22 cellular contexts compared by ENCODE assay signal in genomic region chr9:124274738-124275137, GRCh38.
"Had no signal": no experiment of that assay in that cellular context is flagged by ENCODE, and none has a peak within 500 bp of the region (broad histone marks: within the 10 kb centered on the region; RNA-seq: fewer than 3 reads in every experiment).

No MANE protein-coding gene starts in this region.

- H3K36me3 Mint-ChIP-seq: natural killer cell had no signal

- DNase-seq: activated CD4-positive, alpha-beta T cell treated with anti-CD3 and anti-CD28 coated beads, Interleukin-2, amount 50 U/mL, for 48 hours; activated naive CD4-positive, alpha-beta T cell treated with Interleukin-2 at 50 U/mL for 16 hours; activated T-cell treated with anti-CD3 and anti-CD28 coated beads for 4 hours; aorta; cerebellar nuclear complex; effector CD8-positive, alpha-beta T cell; foreskin fibroblast; hippocampal formation; left cardiac atrium; natural killer cell; occipital lobe; stimulated activated CD4-positive, alpha-beta T cell treated with anti-CD3 and anti-CD28 coated beads, Interleukin-12 subunit alpha, Interleukin-12 subunit beta, amount 100 ng/mL, for 4 hours; stimulated activated CD4-positive, alpha-beta T cell treated with anti-CD3 and anti-CD28 coated beads, Interleukin-1b, Interleukin-23, amount 100 ng/mL, for 48 hours; stimulated activated naive CD8-positive, alpha-beta T cell treated with anti-CD3 and anti-CD28 coated beads, Interleukin-15, Interleukin-2, amounts not matched to agents 100 U/mL and 50 U/mL, for 24 hours; substantia nigra; SW 1271; T-helper 2 cell; trophoblast cell had no signal

- H3K27me3 Mint-ChIP-seq: progenitor cell of endocrine pancreas had no signal

- H3K27ac Mint-ChIP-seq: progenitor cell of endocrine pancreas had no signal

- H3K4me3 ChIP-seq: breast epithelium, right atrium auricular region had no signal

- H3K4me3 Mint-ChIP-seq: natural killer cell had no signal

- H3K9me3 Mint-ChIP-seq: natural killer cell had no signal

- H3K36me3 ChIP-seq: breast epithelium, right atrium auricular region had no signal

- H3K27ac ChIP-seq: right atrium auricular region, VCaP had no signal

- H3K27me3 ChIP-seq: breast epithelium, right atrium auricular region had no signal

- H3K9me3 ChIP-seq: breast epithelium, right atrium auricular region had no signal

- ATAC-seq: left cardiac atrium; natural killer cell; stimulated activated naive CD8-positive, alpha-beta T cell treated with anti-CD3 and anti-CD28 coated beads, Interleukin-15, Interleukin-2, amounts not matched to agents 100 U/mL and 50 U/mL, for 24 hours had no signal
